ENCODE assay signal across 12 cellular contexts in the genomic region with DNA sequence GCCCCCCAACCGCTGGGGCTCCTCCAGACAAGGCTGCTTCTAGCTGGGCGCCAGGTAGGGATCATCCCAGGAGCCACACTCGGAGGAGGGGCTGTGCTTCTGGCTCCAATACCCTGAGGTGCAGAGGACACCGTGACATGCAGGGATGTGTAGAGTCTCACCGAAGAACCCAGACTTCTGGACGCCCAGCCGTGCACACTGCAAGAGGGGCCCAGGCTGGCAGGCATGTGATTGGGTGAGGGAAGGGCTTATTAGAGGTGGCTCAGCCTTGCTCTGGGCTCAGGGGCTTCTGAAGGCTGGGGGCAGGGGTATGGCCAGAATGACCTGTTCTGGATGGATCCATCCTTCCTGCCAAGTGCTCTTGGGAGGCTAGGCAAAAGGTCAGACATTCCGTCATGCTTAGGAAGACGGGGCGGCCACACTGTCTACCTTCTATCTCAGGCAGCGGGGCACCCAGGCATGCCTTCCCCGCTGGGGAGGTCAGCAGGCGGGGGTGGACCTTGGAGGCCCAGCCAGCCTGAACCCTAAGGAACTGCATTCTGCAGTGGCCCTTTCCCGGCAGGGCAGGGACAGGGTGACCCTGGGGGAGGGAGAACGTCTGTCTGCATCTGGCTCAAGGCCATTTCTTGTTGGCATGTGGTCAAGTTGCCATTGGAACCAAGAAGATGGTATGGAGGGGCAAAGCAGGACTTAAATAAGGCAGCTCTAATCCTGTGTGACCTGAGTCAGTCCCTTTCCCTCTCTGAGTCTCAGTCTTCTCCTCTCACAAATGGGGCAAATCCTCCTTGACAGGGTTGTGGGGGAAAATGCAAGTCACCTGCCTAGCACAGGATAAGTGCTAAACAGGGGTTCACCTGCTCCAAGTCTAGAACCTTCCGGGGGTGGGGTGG. TPM values are rescaled to one million over a fixed set of nuclear protein-coding genes. Genes with fewer than 3 reads are reported as not detected.
A peak's percentile ranks its signal among the peaks of the same experiment; 100 is the strongest.
DNase-seq lines count a peak whose midpoint lies in the region; ATAC-seq, FAIRE-seq and TF ChIP-seq lines count a peak whose summit lies in the region.
"Had no signal": no experiment of that assay in that cellular context is flagged by ENCODE, and none has a peak within 500 bp of the region (broad histone marks: within the 10 kb centered on the region; RNA-seq: fewer than 3 reads in every experiment).

No MANE protein-coding gene starts in this region.

- POLR2A ChIA-PET in A549 (lab: Yijun Ruan, JAX) (interaction anchor here (0.6 to 1.0 kb wide), 2 partner anchors 11 to 113 kb away, joined by 3 read pairs; a partner anchor contains a TSS), GM10248 (lab: Yijun Ruan, JAX) (no interaction called here)

- intact Hi-C loops in pancreas (cut with DNase I) = no loop called here

- H3K4me3 ChIP-seq in A549 = no peak overlapping the region
- H3K4me3 ChIP-seq in epithelial cell of proximal tubule (ENCODE audit: low read depth, low read length) = peak overlapping the region; percentile 9
- peak overlapping the region in 2 of 4 donors; percentile 8 to 17 for H3K4me3 ChIP-seq in pancreas
- H3K4me3 ChIP-seq in HAP-1 = no peak overlapping the region
- H3K4me3 ChIP-seq: ascending aorta had no signal

- in situ Hi-C loops in HAP-1 (cut with MboI; ENCODE audit: low sequenced_read_pairs) = no loop called here

- H3K36me3 ChIP-seq in pancreas (no peaks in the 10 kb centered on the region), HAP-1 (replicated peaks) (no peaks in the 10 kb centered on the region)
- H3K36me3 ChIP-seq: ascending aorta had no signal

- no peak; a peak in 1 of 5 replicates for TF ChIP-seq RAD21 in A549 (conservative IDR thresholded peaks at IDR 0.05 in 1 of 2, IDR thresholded peaks at IDR 0.05 in 1 of 2)

- ATAC-seq in A549 = peak; percentile 27 to 60
- peak in 1 of 4 donors; percentile 1 for ATAC-seq in pancreas
- no peak for ATAC-seq in HG03354 (IDR thresholded peaks at IDR 0.05; ENCODE audit: poor library complexity, severe bottlenecking, unreplicated experiment)

- TF ChIP-seq EP300 in A549 (IDR thresholded peaks at IDR 0.05) = peak; percentile 21 to 53; a peak in 1 of 5 replicates

- H3K4me2 ChIP-seq in A549 = peak overlapping the region; percentile 59

- no peaks in the 10 kb centered on the region for H3K27me3 ChIP-seq in pancreas
- no peaks in the 10 kb centered on the region for H3K27me3 ChIP-seq in HAP-1 (ENCODE audit: low read depth)
- H3K27me3 ChIP-seq: ascending aorta had no signal

- H3K9me3 ChIP-seq in A549 (no peaks in the 10 kb centered on the region), pancreas (no peaks in the 10 kb centered on the region), HAP-1 (no peaks in the 10 kb centered on the region)
- H3K9me3 ChIP-seq: ascending aorta had no signal

- DNase-seq in A549 (ENCODE audit: low read depth in 1 of 2, low spot score in 1 of 2) = peak in 1 of 2 experiments; percentile 72
- DNase-seq in NCI-H69 (lab: John Stamatoyannopoulos, UW) = peak; percentile 68
- DNase-seq in epithelial cell of proximal tubule (ENCODE audit: low read depth) = peak; percentile 52
- DNase-seq in pancreas = peak in 5 of 6 donors; percentile 49 to 71 (median 61)
- no peak for DNase-seq in DMS114 treated with DMSO at 0.1 percent for 48 hours (lab: John Stamatoyannopoulos, UW; ENCODE audit: unreplicated experiment)
- DNase-seq in GM10248 (ENCODE audit: extremely low spot score) = no peak
- no peak for DNase-seq in HAP-1 (ENCODE audit: low spot score in 2 of 2)
- DNase-seq: activated CD8-positive, alpha-beta memory T cell treated with anti-CD3 and anti-CD28 coated beads, Interleukin-2, amount 50 U/mL, for 4 hours; stimulated activated naive CD4-positive, alpha-beta T cell treated with Interleukin-2 at 50 U/mL for 16 hours had no signal

- TF ChIP-seq CTCF in A549 (IDR thresholded peaks at IDR 0.05) (no peak), epithelial cell of proximal tubule (conservative IDR thresholded peaks at IDR 0.05; ENCODE audit: low read depth, low read length) (no peak), pancreas (IDR thresholded peaks at IDR 0.05) (no peak), GM10248 (IDR thresholded peaks at IDR 0.05; ENCODE audit: control extremely low read depth, extremely low read depth, low read depth, missing control alignments) (no peak)

- peak overlapping the region; percentile 91 to 98 for H3K27ac ChIP-seq in A549
- H3K27ac ChIP-seq in pancreas = peak overlapping the region in 2 of 4 donors; percentile 74 to 95
- H3K27ac ChIP-seq: ascending aorta had no signal

- FAIRE-seq in A549 (lab: Jason Lieb, UNC) = no peak
- no peak for FAIRE-seq in pancreas (lab: Jason Lieb, UNC)

- WGBS in A549 (ENCODE audit: missing lambda C conversion rate) = 31% methylated on average over 16 of the region's 16 CpGs
- WGBS in pancreas, 2 donors = 45 to 54% methylated on average over 16 of the region's 16 CpGs

- TF ChIP-seq POLR2A in A549 (IDR thresholded peaks at IDR 0.05; ENCODE audit: low read length) = no peak

- H3K4me1 ChIP-seq in A549 (peaks cover 100% of the 10 kb centered on the region), pancreas (peaks cover 31 to 44% (median 32%) of the 10 kb centered on the region in 3 donors), HAP-1 (no peaks in the 10 kb centered on the region)
- H3K4me1 ChIP-seq: ascending aorta had no signal

- CTCF ChIA-PET in A549 (lab: Yijun Ruan, JAX) (interaction anchor here (0.6 to 12.2 kb wide), 17 partner anchors 8 to 548 kb away, joined by 3 to 100 read pairs (median 5); no protein-coding TSS in a partner anchor), GM10248 (lab: Yijun Ruan, JAX) (interaction anchor here (0.7 to 6.2 kb wide), 6 partner anchors 9 to 47 kb away, joined by 3 to 32 read pairs (median 4); no protein-coding TSS in a partner anchor)

TF ChIP-seq in A549, 52 proteins besides CTCF, POLR2A, EP300 and RAD21 (continues in another document):
- TF ChIP-seq HOXA7 (CRISPR knock-in tag; IDR thresholded peaks at IDR 0.05) (no peak), ZFP36 (IDR thresholded peaks at IDR 0.05; ENCODE audit: borderline replicate concordance, partially characterized antibody) (peak; percentile 82), JUN (IDR thresholded peaks at IDR 0.05) (peak; percentile 32 to 37; a peak in 1 of 5 replicates), FOSL2 (IDR thresholded peaks at IDR 0.05) (no peak), FOSL2 (CRISPR knock-in tag; IDR thresholded peaks at IDR 0.05) (no peak), MYC (IDR thresholded peaks at IDR 0.05; ENCODE audit: borderline replicate concordance, low read length) (no peak), RNF2 (IDR thresholded peaks at IDR 0.05; ENCODE audit: borderline replicate concordance, low read depth) (no peak)
- TF ChIP-seq, protein P1, sequence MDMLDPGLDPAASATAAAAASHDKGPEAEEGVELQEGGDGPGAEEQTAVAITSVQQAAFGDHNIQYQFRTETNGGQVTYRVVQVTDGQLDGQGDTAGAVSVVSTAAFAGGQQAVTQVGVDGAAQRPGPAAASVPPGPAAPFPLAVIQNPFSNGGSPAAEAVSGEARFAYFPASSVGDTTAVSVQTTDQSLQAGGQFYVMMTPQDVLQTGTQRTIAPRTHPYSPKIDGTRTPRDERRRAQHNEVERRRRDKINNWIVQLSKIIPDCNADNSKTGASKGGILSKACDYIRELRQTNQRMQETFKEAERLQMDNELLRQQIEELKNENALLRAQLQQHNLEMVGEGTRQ (IDR thresholded peaks at IDR 0.05) = no peak
- TF ChIP-seq, protein P2, sequence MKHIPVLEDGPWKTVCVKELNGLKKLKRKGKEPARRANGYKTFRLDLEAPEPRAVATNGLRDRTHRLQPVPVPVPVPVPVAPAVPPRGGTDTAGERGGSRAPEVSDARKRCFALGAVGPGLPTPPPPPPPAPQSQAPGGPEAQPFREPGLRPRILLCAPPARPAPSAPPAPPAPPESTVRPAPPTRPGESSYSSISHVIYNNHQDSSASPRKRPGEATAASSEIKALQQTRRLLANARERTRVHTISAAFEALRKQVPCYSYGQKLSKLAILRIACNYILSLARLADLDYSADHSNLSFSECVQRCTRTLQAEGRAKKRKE (CRISPR knock-in tag; IDR thresholded peaks at IDR 0.05; ENCODE audit: low read depth) = no peak
- TF ChIP-seq, protein P3, sequence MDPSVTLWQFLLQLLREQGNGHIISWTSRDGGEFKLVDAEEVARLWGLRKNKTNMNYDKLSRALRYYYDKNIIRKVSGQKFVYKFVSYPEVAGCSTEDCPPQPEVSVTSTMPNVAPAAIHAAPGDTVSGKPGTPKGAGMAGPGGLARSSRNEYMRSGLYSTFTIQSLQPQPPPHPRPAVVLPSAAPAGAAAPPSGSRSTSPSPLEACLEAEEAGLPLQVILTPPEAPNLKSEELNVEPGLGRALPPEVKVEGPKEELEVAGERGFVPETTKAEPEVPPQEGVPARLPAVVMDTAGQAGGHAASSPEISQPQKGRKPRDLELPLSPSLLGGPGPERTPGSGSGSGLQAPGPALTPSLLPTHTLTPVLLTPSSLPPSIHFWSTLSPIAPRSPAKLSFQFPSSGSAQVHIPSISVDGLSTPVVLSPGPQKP (IDR thresholded peaks at IDR 0.05; ENCODE audit: low read depth, low read length) = no peak

RNA-seq across cellular contexts. Expression of a gene that starts 5.8 kb away (rescaled TPM):
- polyA plus RNA-seq in A549 (2011; rRNA removed) = 28.3 and 37.7 TPM in 2 replicates
- 46.7 and 66.1 TPM in 2 replicates for polyA plus RNA-seq in A549 (2012; cell fraction: cytosol; rRNA removed)
- 102 and 106 TPM in 2 replicates for polyA plus RNA-seq in A549 (2012; cell fraction: nucleus; rRNA removed)
- polyA plus RNA-seq in A549 (2017; fragmentation: RNase III; extraction: RNeasy Plus Mini Kit Qiagen cat#74134 plus additional on column Dnase treatment) = 91.8 to 142 TPM (median 130 TPM) in 3 replicates
- 31.9 and 33.7 TPM in 2 replicates for polyA minus RNA-seq in A549 (2011; rRNA and poly(A)+ RNA removed)
- 33.9 and 101 TPM in 2 replicates for total RNA-seq in epithelial cell of proximal tubule
- 100 to 1,000 TPM in 1 of 6 donors, 10 to 100 TPM in 5; 51.3 to 102 (median 94.0) TPM for total RNA-seq in pancreas
- 10 to 100 TPM; 36.4 to 47.6 TPM for polyA plus RNA-seq in pancreas

RNA-seq across cellular contexts. Expression of a gene that starts 45.5 kb away (rescaled TPM):
- polyA plus RNA-seq in A549 (2011; rRNA removed) = 0.45 and 0.77 TPM in 2 replicates
- 0.17 and 0.22 TPM in 2 replicates for polyA plus RNA-seq in A549 (2012; cell fraction: cytosol; rRNA removed)
- polyA plus RNA-seq in A549 (2012; cell fraction: nucleus; rRNA removed) = 0.70 and 0.87 TPM in 2 replicates
- polyA plus RNA-seq in A549 (2017; fragmentation: RNase III; extraction: RNeasy Plus Mini Kit Qiagen cat#74134 plus additional on column Dnase treatment) = 0.17 to 0.34 TPM (median 0.25 TPM) in 3 replicates
- polyA minus RNA-seq in A549 (2011; rRNA and poly(A)+ RNA removed) = 0.41 and 1.2 TPM in 2 replicates
- 0.06 TPM in 1 of 2 replicates, not detected in the other for total RNA-seq in epithelial cell of proximal tubule
- total RNA-seq in pancreas = under 1 TPM; 0.14 to 0.73 (median 0.34) TPM
- polyA plus RNA-seq in pancreas = under 1 TPM; 0.80 to 0.84 TPM
- total RNA-seq: ascending aorta, HT1080 had no signal

Comparison
In these comparisons a context has a peak if more than half of its experiments do, and no peak if none do; other contexts are left out.
1. DNase-seq: peak in NCI-H69 (single experiment), epithelial cell of proximal tubule (single experiment) and pancreas (5 of 6); none in DMS114 treated with DMSO at 0.1 percent for 48 hours (single experiment), GM10248 (single experiment) and HAP-1 (0 of 2).